Comparison of ENCODE assay signal across 10 cellular contexts in the genomic region with DNA sequence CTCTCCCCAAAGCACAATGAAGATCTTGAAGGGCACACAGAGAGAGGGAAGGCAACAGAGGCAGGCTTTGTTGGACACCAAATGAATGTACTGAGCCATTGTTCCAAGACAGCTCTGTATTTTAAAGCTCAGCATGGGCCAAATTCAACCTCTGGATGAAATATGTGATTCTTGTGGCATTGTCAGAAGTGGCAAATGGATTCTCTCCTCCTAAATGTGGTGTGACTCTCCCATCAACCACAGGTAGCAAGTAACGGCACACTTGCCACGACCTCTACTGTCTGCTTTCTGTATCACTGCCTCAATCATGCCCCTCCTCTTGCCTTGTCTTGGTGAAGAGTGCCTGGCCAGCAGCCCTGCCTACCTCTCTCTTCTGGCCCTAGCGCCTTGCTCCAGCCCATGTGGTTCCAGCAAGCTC. TPM values are rescaled to one million over a fixed set of nuclear protein-coding genes. Genes with fewer than 3 reads are reported as not detected.
DNase-seq lines count a peak whose midpoint lies in the region; ATAC-seq, FAIRE-seq and TF ChIP-seq lines count a peak whose summit lies in the region.
"Had no signal": no experiment of that assay in that cellular context is flagged by ENCODE, and none has a peak within 500 bp of the region (broad histone marks: within the 10 kb centered on the region; RNA-seq: fewer than 3 reads in every experiment).

No MANE protein-coding gene starts in this region.

- peak; percentile 49 for ATAC-seq in GM21423 (IDR thresholded peaks at IDR 0.05; ENCODE audit: unreplicated experiment)
- no peak for ATAC-seq in HG03378 (IDR thresholded peaks at IDR 0.05; ENCODE audit: unreplicated experiment)

- WGBS in hepatocyte (ENCODE audit: low lambda C conversion rate, missing lambda C conversion rate), result 48% methylated on average over 3 of the region's 3 CpGs

- no peaks in the 10 kb centered on the region for H3K27me3 ChIP-seq in hepatocyte

- FAIRE-seq in D721Med (lab: Jason Lieb, UNC), result no peak
- FAIRE-seq: G401.6 had no signal

- TF ChIP-seq CTCF in hepatocyte (IDR thresholded peaks at IDR 0.05; ENCODE audit: poor library complexity), result peak; percentile 16
- no peak for TF ChIP-seq CTCF in foreskin fibroblast (IDR thresholded peaks at IDR 0.05; ENCODE audit: low read depth, low read length)
- no peak for TF ChIP-seq CTCF in D721Med (IDR thresholded peaks at IDR 0.05; ENCODE audit: insufficient read depth, missing control alignments)

- H3K4me1 ChIP-seq in hepatocyte (ENCODE audit: insufficient read depth), result peaks cover 16% of the 10 kb centered on the region

- no peak overlapping the region for H3K4me2 ChIP-seq in hepatocyte

- no peaks in the 10 kb centered on the region for H3K9me2 ChIP-seq in hepatocyte (replicated peaks; ENCODE audit: insufficient read depth)

- no peaks in the 10 kb centered on the region for H3K79me2 ChIP-seq in hepatocyte

- H3K27ac ChIP-seq in hepatocyte, result no peak overlapping the region

- no peaks in the 10 kb centered on the region for H3K9me3 ChIP-seq in hepatocyte (ENCODE audit: low read depth)

- H3K36me3 ChIP-seq in hepatocyte (replicated peaks; ENCODE audit: insufficient read depth, low read depth), result no peaks in the 10 kb centered on the region

- no peak overlapping the region for H3K4me3 ChIP-seq in hepatocyte
- H3K4me3 ChIP-seq in foreskin fibroblast (ENCODE audit: low read depth in 1 of 2, low read length in 2 of 2), result no peak overlapping the region

- no peaks in the 10 kb centered on the region for H4K20me1 ChIP-seq in hepatocyte (ENCODE audit: insufficient read depth, poor library complexity, severe bottlenecking)

- no peak overlapping the region for H2AFZ ChIP-seq in hepatocyte

- DNase-seq in ELR (ENCODE audit: low read depth) (peak; percentile 25), NCI-H345 (lab: John Stamatoyannopoulos, UW) (peak; percentile 48), hepatocyte (ENCODE audit: low spot score) (no peak), foreskin fibroblast (no peak), cerebellum (ENCODE audit: low spot score) (no peak), D721Med (ENCODE audit: insufficient read length, low spot score) (no peak)
- DNase-seq: T1000 had no signal

RNA-seq across cellular contexts. Expression of gene MOB3B, which starts 6.1 kb away (rescaled TPM):
- 13.3 and 14.1 TPM in 2 replicates for total RNA-seq in hepatocyte
- polyA plus RNA-seq in hepatocyte, result 8.5 and 13.5 TPM in 2 replicates
- 5.6 TPM for total RNA-seq in cerebellum

RNA-seq across cellular contexts. Expression of gene IFNK, which starts 11.6 kb away (rescaled TPM):
- total RNA-seq in hepatocyte (not detected in 2 replicates), cerebellum (not detected)
- polyA plus RNA-seq in hepatocyte, result 0.36 TPM in 1 of 2 replicates, not detected in the other

RNA-seq across cellular contexts. Expression of gene C9orf72, which starts 37.6 kb away (rescaled TPM):
- 30.3 and 32.7 TPM in 2 replicates for total RNA-seq in hepatocyte
- polyA plus RNA-seq in hepatocyte, result 9.3 and 12.4 TPM in 2 replicates
- 62.6 TPM for total RNA-seq in cerebellum

Comparison
In these comparisons a context has a peak if more than half of its experiments do, and no peak if none do; other contexts are left out.
1. DNase-seq: peak in ELR (single experiment) and NCI-H345 (single experiment); none in hepatocyte (single experiment), foreskin fibroblast (0 of 2), cerebellum (single experiment) and D721Med (single experiment).